Comparison of ENCODE assay signal across 8 cellular contexts in genomic region chr2:70978388-70979357, GRCh38. TPM values are rescaled to one million over a fixed set of nuclear protein-coding genes. Genes with fewer than 3 reads are reported as not detected.
A peak's percentile ranks its signal among the peaks of the same experiment; 100 is the strongest.
DNase-seq lines count a peak whose midpoint lies in the region; ATAC-seq lines count a peak whose summit lies in the region.

Gene ANKRD53, plus strand, starts transcription at chr2:70978630. Its CDS starts 16 bp downstream, at chr2:70978646.

- peak; percentile 10 for DNase-seq in DMS153 (lab: John Stamatoyannopoulos, UW)
- peak; percentile 67 for DNase-seq in HuH-7 (ENCODE audit: low spot score)
- peak; percentile 34 to 60 for DNase-seq in activated naive CD4-positive, alpha-beta T cell treated with anti-CD3 and anti-CD28 coated beads, Interleukin-2, amount 50 U/mL, for 72 hours (ENCODE audit: low spot score in 2 of 2)
- DNase-seq in left cardiac atrium: peak; percentile 56
- DNase-seq in posterior vena cava (ENCODE audit: low spot score): peak; percentile 87
- no peak for DNase-seq in NCI-H524 treated with DMSO at 0.1 percent for 48 hours (lab: John Stamatoyannopoulos, UW)
- DNase-seq in GOT3 (lab: John Stamatoyannopoulos, UW): no peak

- peak within 1 kb of the TSS; percentile 86 to 87 for H3K27ac Mint-ChIP-seq in activated naive CD4-positive, alpha-beta T cell treated with anti-CD3 and anti-CD28 coated beads, Interleukin-2, amount 50 U/mL, for 72 hours

- H3K36me3 Mint-ChIP-seq in activated naive CD4-positive, alpha-beta T cell treated with anti-CD3 and anti-CD28 coated beads, Interleukin-2, amount 50 U/mL, for 72 hours: no peaks in the 10 kb centered on the region

- intact Hi-C loops in left cardiac atrium (cut with DNase I) (no loop called here), posterior vena cava (cut with DNase I) (no loop called here)

- ATAC-seq in activated naive CD4-positive, alpha-beta T cell treated with anti-CD3 and anti-CD28 coated beads, Interleukin-2, amount 50 U/mL, for 72 hours: peak; percentile 39 to 52
- ATAC-seq in left cardiac atrium: peak; percentile 74 to 79
- ATAC-seq in GM19023 (IDR thresholded peaks at IDR 0.05; ENCODE audit: unreplicated experiment): no peak

- H3K9me3 Mint-ChIP-seq in activated naive CD4-positive, alpha-beta T cell treated with anti-CD3 and anti-CD28 coated beads, Interleukin-2, amount 50 U/mL, for 72 hours: no peaks in the 10 kb centered on the region

RNA-seq across cellular contexts. Expression of gene ANKRD53, which starts in this region (rescaled TPM):
- total RNA-seq in activated naive CD4-positive, alpha-beta T cell treated with anti-CD3 and anti-CD28 coated beads, Interleukin-2, amount 50 U/mL, for 72 hours: under 1 TPM in 1 of 2 donors, not detected in 1; 0.60 TPM
- total RNA-seq in left cardiac atrium (1 to 10 TPM; 1.8 to 2.3 TPM), posterior vena cava (1 to 10 TPM; 1.4 to 2.3 TPM)

Comparison
In these comparisons a context has a peak if more than half of its experiments do, and no peak if none do; other contexts are left out.
1. Peak in DNase-seq and ATAC-seq in activated naive CD4-positive, alpha-beta T cell treated with anti-CD3 and anti-CD28 coated beads, Interleukin-2, amount 50 U/mL, for 72 hours; RNA of the gene not detected or under 1 TPM.
2. DNase-seq: peak in DMS153 (single experiment), HuH-7 (single experiment), left cardiac atrium (single experiment) and posterior vena cava (single experiment); none in NCI-H524 treated with DMSO at 0.1 percent for 48 hours (single experiment) and GOT3 (single experiment).